In the genomic region with DNA sequence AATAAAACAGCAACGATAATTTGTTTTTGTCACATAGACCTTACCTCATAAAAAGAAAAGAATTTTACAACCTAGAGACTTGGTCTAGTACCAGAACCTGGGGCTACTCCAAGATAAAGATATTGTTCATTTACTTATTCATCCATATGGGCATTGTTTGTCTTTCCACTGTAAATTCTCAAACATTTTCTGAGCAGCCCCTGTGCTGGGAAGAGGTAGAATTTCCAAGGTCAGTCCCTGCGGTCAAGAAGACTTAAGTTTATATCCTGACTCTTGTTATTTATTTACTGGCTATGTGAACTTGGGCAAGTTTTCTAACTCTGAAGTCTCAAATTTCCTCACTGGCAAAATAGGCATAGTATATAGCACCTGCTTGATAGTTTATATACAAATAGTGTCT, we compare ENCODE assay signal across 22 cellular contexts.
"Had no signal": no experiment of that assay in that cellular context is flagged by ENCODE, and none has a peak within 500 bp of the region (broad histone marks: within the 10 kb centered on the region; RNA-seq: fewer than 3 reads in every experiment).

No MANE protein-coding gene starts in this region.

- H3K4me1 ChIP-seq: foreskin keratinocyte, heart left ventricle, left lung, lower lobe of right lung had no signal

- H3K27ac Mint-ChIP-seq: immature natural killer cell, mesothelial cell of epicardium had no signal

- H3K4me3 Mint-ChIP-seq: immature natural killer cell, mesothelial cell of epicardium had no signal

- H3K4me1 Mint-ChIP-seq: immature natural killer cell, mesothelial cell of epicardium had no signal

- DNase-seq: dermis blood vessel endothelial cell; dorsolateral prefrontal cortex; effector CD4-positive, alpha-beta T cell; effector memory CD4-positive, alpha-beta T cell; foreskin keratinocyte; heart left ventricle; hypothalamus; immature natural killer cell; islet precursor cell; kidney; kidney glomerular epithelial cell; left colon; left lung; left ventricle myocardium superior; lower lobe of right lung; mesenchymal stem cell; mucosa of descending colon had no signal

- H3K27me3 ChIP-seq: dorsolateral prefrontal cortex, esophagus muscularis mucosa, foreskin keratinocyte, gastroesophageal sphincter, heart left ventricle, hepatocyte, left lung had no signal

- H3K9me3 Mint-ChIP-seq: mesothelial cell of epicardium had no signal

- H3K36me3 ChIP-seq: esophagus muscularis mucosa, gastroesophageal sphincter, heart left ventricle, left lung, lower lobe of right lung had no signal

- H3K4me3 ChIP-seq: coronary artery, dorsolateral prefrontal cortex, esophagus muscularis mucosa, gastroesophageal sphincter, heart left ventricle, hepatocyte, left lung, lower lobe of right lung, mucosa of descending colon had no signal

- H3K9me3 ChIP-seq: esophagus muscularis mucosa, gastroesophageal sphincter, heart left ventricle, left lung, lower lobe of right lung, mucosa of descending colon had no signal

- ATAC-seq: foreskin keratinocyte, gastroesophageal sphincter, heart left ventricle, left colon, left lung, left ventricle myocardium superior, lower lobe of right lung, mucosa of descending colon had no signal

- H3K36me3 Mint-ChIP-seq: immature natural killer cell, mesothelial cell of epicardium had no signal

- H3K27ac ChIP-seq: coronary artery, dorsolateral prefrontal cortex, esophagus muscularis mucosa, foreskin keratinocyte, gastroesophageal sphincter, heart left ventricle, hepatocyte, left lung, lower lobe of right lung had no signal
